In genomic region chr12:100324498-100324897, GRCh38 we compare ENCODE assay signal across 23 cellular contexts. TPM values are rescaled to one million over a fixed set of nuclear protein-coding genes. Genes with fewer than 3 reads are reported as not detected.
"Had no signal": no experiment of that assay in that cellular context is flagged by ENCODE, and none has a peak within 500 bp of the region (broad histone marks: within the 10 kb centered on the region; RNA-seq: fewer than 3 reads in every experiment).

No MANE protein-coding gene starts in this region.

- H3K27ac ChIP-seq: brain microvascular endothelial cell, colonic mucosa, gastrocnemius medialis, heart left ventricle, left ventricle myocardium inferior, thyroid gland, WERI-Rb-1 had no signal

- H3K4me1 ChIP-seq: colonic mucosa, gastrocnemius medialis, heart left ventricle, left ventricle myocardium inferior, thyroid gland had no signal

- H3K36me3 ChIP-seq: colonic mucosa had no signal

- H3K9me3 ChIP-seq: colonic mucosa, gastrocnemius medialis, heart left ventricle, left ventricle myocardium inferior, thyroid gland had no signal

- H3K27me3 ChIP-seq: brain microvascular endothelial cell, colonic mucosa, gastrocnemius medialis, heart left ventricle, thyroid gland had no signal

- DNase-seq: activated CD4-positive, alpha-beta T cell treated with anti-CD3 and anti-CD28 coated beads for 1 hour; activated CD8-positive, alpha-beta memory T cell treated with anti-CD3 and anti-CD28 coated beads for 24 hours; activated CD8-positive, alpha-beta memory T cell treated with anti-CD3 and anti-CD28 coated beads, Interleukin-2, amount 50 U/mL, for 48 hours; activated effector memory CD4-positive, alpha-beta T cell treated with anti-CD3 and anti-CD28 coated beads, Interleukin-2, amount 50 U/mL, for 16 hours; activated naive CD4-positive, alpha-beta T cell treated with anti-CD3 and anti-CD28 coated beads, Interleukin-2, amount 50 U/mL, for 16 hours; activated T-cell treated with anti-CD3 and anti-CD28 coated beads, Interleukin-2, amount 50 U/mL, for 72 hours; aorta; brain microvascular endothelial cell; colonic mucosa; gastrocnemius medialis; heart left ventricle; kidney glomerular epithelial cell; left ventricle myocardium inferior; mammary epithelial cell; midbrain; nephron progenitor cell; occipital lobe; posterior cingulate gyrus; stimulated activated naive B cell treated with anti-CD40 and anti-IgM and Interleukin-4, amounts not matched to agents 10 μg/mL and 1 μg/mL and 100 μg/mL, for 72 hours; thyroid gland; WERI-Rb-1 had no signal

- H3K4me3 ChIP-seq: colonic mucosa, gastrocnemius medialis, heart left ventricle, left ventricle myocardium inferior, thyroid gland had no signal

- ATAC-seq: activated T-cell treated with anti-CD3 and anti-CD28 coated beads, Interleukin-2, amount 50 U/mL, for 72 hours; gastrocnemius medialis; heart left ventricle; stimulated activated naive B cell treated with anti-CD40 and anti-IgM and Interleukin-4, amounts not matched to agents 10 μg/mL and 1 μg/mL and 100 μg/mL, for 72 hours had no signal

RNA-seq across cellular contexts. Expression of gene SLC17A8, which starts 32.4 kb away (rescaled TPM):
- total RNA-seq: activated T-cell treated with anti-CD3 and anti-CD28 coated beads, Interleukin-2, amount 50 U/mL, for 72 hours; aorta; epithelial cell of proximal tubule; left ventricle myocardium inferior; mammary epithelial cell; thyroid gland had no signal
- polyA plus RNA-seq: aorta, heart left ventricle, mammary epithelial cell had no signal

RNA-seq across cellular contexts. Expression of gene DEPDC4, which starts 57.6 kb away (rescaled TPM):
- total RNA-seq: gastrocnemius medialis, myocyte had no signal
